Comparison of ENCODE assay signal across 8 cellular contexts in the genomic region with DNA sequence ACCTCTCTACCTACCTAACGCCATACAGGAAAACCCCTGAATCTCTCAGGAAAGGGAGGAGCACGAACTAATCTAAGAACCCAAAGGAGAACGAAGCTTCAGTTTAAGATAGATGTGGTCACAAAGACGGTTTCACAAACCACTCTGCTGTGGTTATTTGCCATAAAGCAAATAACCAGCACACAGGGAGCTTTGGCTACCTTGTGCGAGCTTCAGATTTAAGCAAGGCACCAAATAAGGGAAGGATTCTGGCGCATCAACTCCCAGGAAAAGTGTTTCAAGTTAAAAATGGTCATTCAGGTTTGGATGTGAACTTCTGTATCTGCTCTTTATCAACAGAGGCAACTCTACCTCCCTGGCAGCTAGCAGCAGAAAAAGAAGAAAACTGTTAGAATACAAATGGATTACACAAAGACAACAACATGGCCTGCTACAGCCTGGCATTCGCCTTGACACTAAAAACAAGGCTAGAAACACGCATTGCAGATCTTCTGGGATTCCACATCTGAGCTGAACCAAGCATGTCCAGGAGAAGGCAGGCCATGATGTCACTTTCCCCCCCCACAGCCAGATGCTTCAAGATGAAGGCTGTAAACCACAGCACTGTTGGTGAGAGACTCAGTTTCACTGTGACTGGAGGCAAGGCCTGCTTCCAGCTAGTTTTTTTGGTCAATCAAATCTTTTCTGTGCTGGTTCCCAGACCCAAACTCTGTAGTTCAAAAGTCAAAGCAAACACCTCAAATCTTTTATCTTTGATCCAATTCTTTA.
A peak's percentile ranks its signal among the peaks of the same experiment; 100 is the strongest.
DNase-seq lines count a peak whose midpoint lies in the region; ATAC-seq and TF ChIP-seq lines count a peak whose summit lies in the region.

No MANE protein-coding gene starts in this region.

- TF ChIP-seq CTCF in GM13976 (IDR thresholded peaks at IDR 0.05; ENCODE audit: borderline replicate concordance, control extremely low read depth, extremely low read depth, insufficient read depth, missing control alignments) = no peak

- peak; percentile 69 for DNase-seq in GM13976 (ENCODE audit: low spot score)
- peak; percentile 87 for DNase-seq in activated CD4-positive, alpha-beta T cell treated with anti-CD3 and anti-CD28 coated beads for 48 hours
- DNase-seq in fibroblast of peridontal ligament (ENCODE audit: extremely low read depth) = peak; percentile 79
- peak; percentile 45 to 48 for DNase-seq in stimulated activated CD8-positive, alpha-beta memory T cell treated with anti-CD3 and anti-CD28 coated beads, Interleukin-7, amount 100 ng/mL, for 4 hours (ENCODE audit: low read depth in 2 of 2)
- DNase-seq in DMS79 treated with DMSO at 0.1 percent for 48 hours (lab: John Stamatoyannopoulos, UW) = no peak
- DNase-seq in NCI-H2107 (lab: John Stamatoyannopoulos, UW) = no peak
- DNase-seq in CD1c-positive myeloid dendritic cell (ENCODE audit: extremely low spot score) = no peak

- in situ Hi-C loops in GM13976 (cut with MboI; ENCODE audit: low sequenced_read_pairs, unreplicated experiment) = no loop called here

- peak; percentile 74 for ATAC-seq in HG02885 (IDR thresholded peaks at IDR 0.05; ENCODE audit: poor library complexity, unreplicated experiment)

Comparison
In these comparisons a context has a peak if more than half of its experiments do, and no peak if none do; other contexts are left out.
1. DNase-seq: peak in GM13976 (single experiment), activated CD4-positive, alpha-beta T cell treated with anti-CD3 and anti-CD28 coated beads for 48 hours (single experiment), fibroblast of peridontal ligament (single experiment) and stimulated activated CD8-positive, alpha-beta memory T cell treated with anti-CD3 and anti-CD28 coated beads, Interleukin-7, amount 100 ng/mL, for 4 hours (2 of 2); none in DMS79 treated with DMSO at 0.1 percent for 48 hours (single experiment), NCI-H2107 (single experiment) and CD1c-positive myeloid dendritic cell (single experiment).